1 cellular context compared by ENCODE assay signal in genomic region chr17:3639981-3640596, GRCh38.
TF ChIP-seq lines count a peak whose summit lies in the region.

No MANE protein-coding gene starts in this region.

TF ChIP-seq in HepG2, 621 proteins besides CTCF, POLR2A, EP300 and RAD21:
- TF ChIP-seq ZNF891 (CRISPR knock-in tag; IDR thresholded peaks at IDR 0.05) (no peak), ZNF513 (CRISPR knock-in tag; conservative IDR thresholded peaks at IDR 0.05) (no peak), ZMAT3 (CRISPR knock-in tag; conservative IDR thresholded peaks at IDR 0.05) (no peak), NR2F6 (IDR thresholded peaks at IDR 0.05) (no peak), NR2F6 (CRISPR knock-in tag; IDR thresholded peaks at IDR 0.05) (no peak), ZNF691 (CRISPR knock-in tag; IDR thresholded peaks at IDR 0.05; ENCODE audit: borderline replicate concordance, low read depth) (no peak), YEATS2 (CRISPR knock-in tag; IDR thresholded peaks at IDR 0.05; ENCODE audit: borderline replicate concordance) (no peak), NFKBIZ (CRISPR knock-in tag; IDR thresholded peaks at IDR 0.05) (no peak), ZNF850 (CRISPR knock-in tag; conservative IDR thresholded peaks at IDR 0.05) (no peak), ZBTB4 (CRISPR knock-in tag; IDR thresholded peaks at IDR 0.05; ENCODE audit: borderline replicate concordance) (no peak)
- TF ChIP-seq, protein P1, sequence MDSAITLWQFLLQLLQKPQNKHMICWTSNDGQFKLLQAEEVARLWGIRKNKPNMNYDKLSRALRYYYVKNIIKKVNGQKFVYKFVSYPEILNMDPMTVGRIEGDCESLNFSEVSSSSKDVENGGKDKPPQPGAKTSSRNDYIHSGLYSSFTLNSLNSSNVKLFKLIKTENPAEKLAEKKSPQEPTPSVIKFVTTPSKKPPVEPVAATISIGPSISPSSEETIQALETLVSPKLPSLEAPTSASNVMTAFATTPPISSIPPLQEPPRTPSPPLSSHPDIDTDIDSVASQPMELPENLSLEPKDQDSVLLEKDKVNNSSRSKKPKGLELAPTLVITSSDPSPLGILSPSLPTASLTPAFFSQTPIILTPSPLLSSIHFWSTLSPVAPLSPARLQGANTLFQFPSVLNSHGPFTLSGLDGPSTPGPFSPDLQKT (CRISPR knock-in tag; IDR thresholded peaks at IDR 0.05; ENCODE audit: borderline replicate concordance), result no peak
- TF ChIP-seq, protein P2, sequence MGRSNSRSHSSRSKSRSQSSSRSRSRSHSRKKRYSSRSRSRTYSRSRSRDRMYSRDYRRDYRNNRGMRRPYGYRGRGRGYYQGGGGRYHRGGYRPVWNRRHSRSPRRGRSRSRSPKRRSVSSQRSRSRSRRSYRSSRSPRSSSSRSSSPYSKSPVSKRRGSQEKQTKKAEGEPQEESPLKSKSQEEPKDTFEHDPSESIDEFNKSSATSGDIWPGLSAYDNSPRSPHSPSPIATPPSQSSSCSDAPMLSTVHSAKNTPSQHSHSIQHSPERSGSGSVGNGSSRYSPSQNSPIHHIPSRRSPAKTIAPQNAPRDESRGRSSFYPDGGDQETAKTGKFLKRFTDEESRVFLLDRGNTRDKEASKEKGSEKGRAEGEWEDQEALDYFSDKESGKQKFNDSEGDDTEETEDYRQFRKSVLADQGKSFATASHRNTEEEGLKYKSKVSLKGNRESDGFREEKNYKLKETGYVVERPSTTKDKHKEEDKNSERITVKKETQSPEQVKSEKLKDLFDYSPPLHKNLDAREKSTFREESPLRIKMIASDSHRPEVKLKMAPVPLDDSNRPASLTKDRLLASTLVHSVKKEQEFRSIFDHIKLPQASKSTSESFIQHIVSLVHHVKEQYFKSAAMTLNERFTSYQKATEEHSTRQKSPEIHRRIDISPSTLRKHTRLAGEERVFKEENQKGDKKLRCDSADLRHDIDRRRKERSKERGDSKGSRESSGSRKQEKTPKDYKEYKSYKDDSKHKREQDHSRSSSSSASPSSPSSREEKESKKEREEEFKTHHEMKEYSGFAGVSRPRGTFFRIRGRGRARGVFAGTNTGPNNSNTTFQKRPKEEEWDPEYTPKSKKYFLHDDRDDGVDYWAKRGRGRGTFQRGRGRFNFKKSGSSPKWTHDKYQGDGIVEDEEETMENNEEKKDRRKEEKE (IDR thresholded peaks at IDR 0.05), result no peak
